In the genomic region with DNA sequence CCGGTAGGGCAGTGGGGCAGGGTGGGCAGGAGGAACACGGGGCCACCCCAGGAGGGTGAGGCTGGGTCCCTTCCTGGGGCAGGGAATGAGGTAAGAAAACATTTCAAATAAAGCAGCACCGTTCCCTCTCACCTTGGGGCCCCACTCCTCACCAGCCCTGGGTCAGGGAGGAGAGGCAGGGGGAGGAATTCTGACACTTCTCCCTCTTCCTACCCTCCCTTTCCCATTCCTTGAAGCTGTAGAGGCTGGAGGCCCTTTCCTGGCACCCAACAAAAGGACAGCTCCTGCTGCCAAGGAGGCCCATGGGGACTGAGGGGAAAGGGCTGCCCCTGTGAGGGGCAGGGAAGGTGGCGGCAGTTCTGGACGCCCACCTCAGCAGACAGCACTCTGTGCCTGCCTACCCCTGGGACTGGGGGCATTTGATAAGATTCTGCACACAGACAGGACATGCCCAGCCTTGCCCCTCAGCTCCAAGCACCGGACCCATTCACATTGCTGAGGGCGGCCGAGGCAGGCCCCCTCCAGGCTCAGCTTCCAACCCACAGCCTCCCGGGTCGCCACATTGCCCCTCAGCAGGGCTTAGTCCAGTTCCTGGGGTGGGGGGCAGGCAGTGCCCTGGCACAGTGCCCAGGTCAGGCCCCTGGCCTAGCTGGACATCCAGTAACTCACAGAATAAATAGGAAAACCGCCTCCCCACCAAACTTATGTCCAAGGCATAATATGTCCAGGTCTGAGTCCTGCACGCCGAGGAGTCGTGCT, we compare ENCODE assay signal across 19 cellular contexts. TPM values are rescaled to one million over a fixed set of nuclear protein-coding genes. Genes with fewer than 3 reads are reported as not detected.
DNase-seq lines count a peak whose midpoint lies in the region; ATAC-seq and TF ChIP-seq lines count a peak whose summit lies in the region.
"Had no signal": no experiment of that assay in that cellular context is flagged by ENCODE, and none has a peak within 500 bp of the region (broad histone marks: within the 10 kb centered on the region; RNA-seq: fewer than 3 reads in every experiment).

No MANE protein-coding gene starts in this region.

- H2BK5ac ChIP-seq in neuronal stem cell (ENCODE audit: low read length) = peak overlapping the region; percentile 78

- POLR2A ChIA-PET in HCT116 (lab: Charles Lee) = no interaction called here

- H4K91ac ChIP-seq in neuronal stem cell (ENCODE audit: low read depth, low read length, poor library complexity) = peak overlapping the region; percentile 23

- H3K9me3 ChIP-seq in HCT116 (ENCODE audit: control insufficient read depth in 1 of 2, insufficient read depth in 1 of 2, low read depth in 1 of 2, low read length in 2 of 2) = no peaks in the 10 kb centered on the region
- no peaks in the 10 kb centered on the region for H3K9me3 ChIP-seq in neuronal stem cell (replicated peaks in 1 of 2; ENCODE audit: control insufficient read depth in 2 of 2, insufficient read depth in 1 of 2, low read depth in 1 of 2, low read length in 2 of 2)
- H3K9me3 ChIP-seq in tibial artery = no peaks in the 10 kb centered on the region
- H3K9me3 ChIP-seq in thyroid gland = no peaks in the 10 kb centered on the region
- H3K9me3 ChIP-seq: ovary, sigmoid colon, tibial nerve had no signal

- H3K4me3 Mint-ChIP-seq in CD14-positive monocyte (no peak overlapping the region), chondrocyte (ENCODE audit: unreplicated experiment) (no peak overlapping the region)

- no TSS peak for BruUV-seq in HCT116 (replicated peaks; lab: Mats Ljungman, UMichigan)

- no peak overlapping the region for H3K9ac ChIP-seq in HCT116 (ENCODE audit: low read length)
- H3K9ac ChIP-seq in neuronal stem cell (ENCODE audit: low read depth, low read length, poor library complexity) = no peak overlapping the region
- H3K9ac ChIP-seq: KMS-11 had no signal

- no CpG with 5 or more reads among the region's 14 CpGs for WGBS in neuronal stem cell (ENCODE audit: extremely low coverage in 2 of 2, insufficient read length in 2 of 2, insufficient replicate concordance in 1 of 2), 2 donors
- WGBS in thyroid gland, 2 donors = 88 to 93% methylated on average over 10 to 13 of the region's 14 CpGs

- no peak for DNase-seq in CD14-positive monocyte (ENCODE audit: low spot score)
- no peak for DNase-seq in HCT116 (ENCODE audit: low read depth, low spot score)
- no peak for DNase-seq in chondrocyte (ENCODE audit: low spot score)
- no peak for DNase-seq in neuronal stem cell (ENCODE audit: low spot score)
- DNase-seq in tibial artery = no peak
- no peak for DNase-seq in thyroid gland
- DNase-seq in globus pallidus (ENCODE audit: low spot score) = no peak
- DNase-seq: C1 segment of cervical spinal cord; DMS79; NCI-H1092; NCI-H774; ovary; sigmoid colon; stimulated activated CD4-positive, alpha-beta T cell treated with anti-CD3 and anti-CD28 coated beads, Interleukin-2, amount 100 ng/mL, for 48 hours had no signal

- intact Hi-C loops in CD14-positive monocyte (cut with micrococcal nuclease) (no loop called here), HCT116 (cut with micrococcal nuclease) (no loop called here), tibial artery (cut with DNase I; ENCODE audit: low total_unique reads) (no loop called here), thyroid gland (cut with DNase I) (no loop called here)

- H3K27me3 Mint-ChIP-seq in CD14-positive monocyte (ENCODE audit: low read depth in 3 of 3) (peaks cover 0 to 2% (median 0%) of the 10 kb centered on the region in 3 donors), chondrocyte (ENCODE audit: low read depth) (no peaks in the 10 kb centered on the region)

- H2AFZ ChIP-seq in HCT116 (ENCODE audit: low read depth, low read length, poor library complexity, severe bottlenecking) (no peak overlapping the region), neuronal stem cell (ENCODE audit: low read length) (no peak overlapping the region)

- CTCF ChIA-PET in HCT116 (lab: Charles Lee) = no interaction called here

- H3K4me3 ChIP-seq in HCT116 (replicated peaks in 1 of 2; ENCODE audit: low read depth in 1 of 2, low read length in 2 of 2) = no peak overlapping the region
- peak overlapping the region in 1 of 2 donors; percentile 18 for H3K4me3 ChIP-seq in neuronal stem cell (ENCODE audit: low read length in 2 of 2)
- H3K4me3 ChIP-seq in tibial artery = no peak overlapping the region
- H3K4me3 ChIP-seq in thyroid gland (replicated peaks in 1 of 3) = no peak overlapping the region
- H3K4me3 ChIP-seq: ovary, sigmoid colon, tibial nerve had no signal

- H3K27me3 ChIP-seq in HCT116 (ENCODE audit: insufficient read depth, low read length) = no peaks in the 10 kb centered on the region
- H3K27me3 ChIP-seq in neuronal stem cell (ENCODE audit: control insufficient read depth in 3 of 3, insufficient read depth in 3 of 3, low read depth in 1 of 3, low read length in 3 of 3) = no peaks in the 10 kb centered on the region
- H3K27me3 ChIP-seq in tibial artery = no peaks in the 10 kb centered on the region
- H3K27me3 ChIP-seq in thyroid gland = no peaks in the 10 kb centered on the region
- H3K27me3 ChIP-seq: ovary, sigmoid colon, tibial nerve had no signal

- no peak overlapping the region for H2AK5ac ChIP-seq in neuronal stem cell (ENCODE audit: low read depth, low read length)

- TF ChIP-seq POLR2A in HCT116 (IDR thresholded peaks at IDR 0.05; ENCODE audit: borderline replicate concordance, extremely low read depth, insufficient read depth, insufficient read length) (no peak), thyroid gland (IDR thresholded peaks at IDR 0.05) (no peak)

- H3K36me3 Mint-ChIP-seq in CD14-positive monocyte (peaks cover 64 to 82% of the 10 kb centered on the region in 2 donors), chondrocyte (ENCODE audit: low read depth) (peaks cover 14% of the 10 kb centered on the region)

- H3K9me3 Mint-ChIP-seq in CD14-positive monocyte (no peaks in the 10 kb centered on the region), chondrocyte (ENCODE audit: low read depth) (no peaks in the 10 kb centered on the region)

- no peak overlapping the region for H3K4ac ChIP-seq in neuronal stem cell (ENCODE audit: low read length)

- no peaks in the 10 kb centered on the region for H3K9me2 ChIP-seq in HCT116 (ENCODE audit: insufficient read depth)

- no peak overlapping the region for H3K14ac ChIP-seq in neuronal stem cell (ENCODE audit: low read length)

- H3K27ac Mint-ChIP-seq in CD14-positive monocyte (peak overlapping the region in 5 of 7 donors; percentile 1 to 82 (median 42)), chondrocyte (ENCODE audit: unreplicated experiment) (peak overlapping the region; percentile 34)

- H3K23ac ChIP-seq in neuronal stem cell (ENCODE audit: low read depth, low read length, poor library complexity) = peak overlapping the region; percentile 47

- H4K8ac ChIP-seq in neuronal stem cell (ENCODE audit: low read depth, low read length) = peak overlapping the region; percentile 77

- H3K4me1 Mint-ChIP-seq in CD14-positive monocyte (peaks cover 33% of the 10 kb centered on the region), chondrocyte (ENCODE audit: low read depth) (peaks cover 22% of the 10 kb centered on the region)

- ATAC-seq in HCT116 = no peak

- TF ChIP-seq RAD21 in HCT116 (IDR thresholded peaks at IDR 0.05; ENCODE audit: low read depth) = no peak

- H2BK15ac ChIP-seq in neuronal stem cell (ENCODE audit: low read length) = no peak overlapping the region

- no peak overlapping the region for H2BK12ac ChIP-seq in neuronal stem cell (ENCODE audit: low read length)

- peaks cover 18% of the 10 kb centered on the region for H3K79me1 ChIP-seq in neuronal stem cell (ENCODE audit: low read depth, low read length)

- peak overlapping the region; percentile 49 for H3K27ac ChIP-seq in HCT116 (ENCODE audit: low read depth, low read length)
- no peak overlapping the region for H3K27ac ChIP-seq in neuronal stem cell (replicated peaks; ENCODE audit: low read length)
- no peak overlapping the region for H3K27ac ChIP-seq in tibial artery
- H3K27ac ChIP-seq in thyroid gland = no peak overlapping the region
- H3K27ac ChIP-seq: KMS-11, ovary, sigmoid colon, tibial nerve had no signal

- no peaks in the 10 kb centered on the region for H4K20me1 ChIP-seq in HCT116 (ENCODE audit: insufficient read depth)

- H3K36me3 ChIP-seq in HCT116 (ENCODE audit: control insufficient read depth in 1 of 2, insufficient read depth in 2 of 2, low read length in 2 of 2) (peaks cover 27 to 32% of the 10 kb centered on the region in 2 experiments), neuronal stem cell (replicated peaks in 1 of 2; ENCODE audit: control insufficient read depth in 2 of 2, insufficient read depth in 2 of 2, low read length in 2 of 2) (peaks cover 53 to 85% of the 10 kb centered on the region in 2 donors), tibial artery (peaks cover 45 to 90% (median 62%) of the 10 kb centered on the region in 3 donors), thyroid gland (peaks cover 29 to 38% of the 10 kb centered on the region in 2 donors)
- H3K36me3 ChIP-seq: ovary had no signal

- H2BK120ac ChIP-seq in neuronal stem cell (ENCODE audit: low read depth, low read length) = no peak overlapping the region

- RAD21 ChIA-PET in HCT116 (lab: Charles Lee; ENCODE audit: low non-redundant PET in 1 of 2, low total read pairs in 2 of 2, uncharacterized antibody in 2 of 2, unreplicated experiment in 2 of 2) = no interaction called here

- H3K79me2 ChIP-seq in HCT116 (ENCODE audit: insufficient read depth, low read length) = peaks cover 15% of the 10 kb centered on the region

- no peak for TF ChIP-seq CTCF in CD14-positive monocyte (IDR thresholded peaks at IDR 0.05)
- TF ChIP-seq CTCF in HCT116 (IDR thresholded peaks at IDR 0.05 in 2 of 3, conservative IDR thresholded peaks at IDR 0.05 in 1 of 3; ENCODE audit: borderline replicate concordance in 1 of 3, insufficient read depth in 1 of 3, low read depth in 2 of 3, low read length in 2 of 3) = no peak
- no peak for TF ChIP-seq CTCF in chondrocyte (IDR thresholded peaks at IDR 0.05)
- no peak for TF ChIP-seq CTCF in tibial artery (IDR thresholded peaks at IDR 0.05)
- TF ChIP-seq CTCF in thyroid gland (IDR thresholded peaks at IDR 0.05) = no peak

- H3K18ac ChIP-seq in neuronal stem cell (ENCODE audit: low read length) = no peak overlapping the region

- peaks cover 7 to 15% of the 10 kb centered on the region in 2 experiments for H3K4me1 ChIP-seq in HCT116 (ENCODE audit: control insufficient read depth in 1 of 2, insufficient read depth in 2 of 2, low read length in 2 of 2)
- peaks cover 6 to 8% of the 10 kb centered on the region in 2 donors for H3K4me1 ChIP-seq in neuronal stem cell (ENCODE audit: control insufficient read depth in 2 of 2, insufficient read depth in 1 of 2, low read depth in 1 of 2, low read length in 2 of 2)
- peaks cover 0 to 31% (median 13%) of the 10 kb centered on the region in 4 donors for H3K4me1 ChIP-seq in tibial artery
- H3K4me1 ChIP-seq in thyroid gland = peaks cover 11 to 22% of the 10 kb centered on the region in 2 donors

- no peak overlapping the region for H3K4me2 ChIP-seq in HCT116 (ENCODE audit: low read length)
- H3K4me2 ChIP-seq in neuronal stem cell (ENCODE audit: insufficient read depth, low read length, poor library complexity, severe bottlenecking) = no peak overlapping the region
- H3K4me2 ChIP-seq: KMS-11 had no signal

RNA-seq across cellular contexts. Expression of gene ATXN7L3, which starts 6.2 kb away (rescaled TPM):
- 1 to 10 TPM; 8.5 to 9.9 TPM for polyA plus RNA-seq in CD14-positive monocyte
- total RNA-seq in HCT116 (2021; ENCODE audit: unreplicated experiment) (86.7 TPM), chondrocyte (79.7 to 100 TPM (median 93.4 TPM) in 3 replicates), thyroid gland (10 to 100 TPM; 52.4 to 64.5 (median 58.0) TPM)
- polyA plus RNA-seq in HCT116 (2012) = 47.9 and 51.0 TPM in 2 replicates
- 45.0 TPM for polyA plus RNA-seq in neuronal stem cell (2013, experiment 1 of 2)
- 44.5 TPM for polyA plus RNA-seq in neuronal stem cell (2013, experiment 2 of 2)

RNA-seq across cellular contexts. Expression of gene TMUB2, which starts 6.7 kb away (rescaled TPM):
- 10 to 100 TPM; 41.3 to 41.7 TPM for polyA plus RNA-seq in CD14-positive monocyte
- total RNA-seq in HCT116 (2021; ENCODE audit: unreplicated experiment) = 25.1 TPM
- polyA plus RNA-seq in HCT116 (2012) = 23.8 and 26.2 TPM in 2 replicates
- 34.8 to 37.3 TPM (median 35.9 TPM) in 3 replicates for total RNA-seq in chondrocyte
- polyA plus RNA-seq in neuronal stem cell (2013, experiment 1 of 2) = 22.0 TPM
- polyA plus RNA-seq in neuronal stem cell (2013, experiment 2 of 2) = 22.0 TPM
- 10 to 100 TPM; 30.6 to 50.5 (median 44.6) TPM for total RNA-seq in thyroid gland

RNA-seq across cellular contexts. Expression of gene ASB16, which starts 23.0 kb away (rescaled TPM):
- not detected for polyA plus RNA-seq in CD14-positive monocyte
- 0.37 TPM for total RNA-seq in HCT116 (2021; ENCODE audit: unreplicated experiment)
- 0.50 and 0.72 TPM in 2 replicates for polyA plus RNA-seq in HCT116 (2012)
- total RNA-seq in chondrocyte = not detected in 3 replicates
- polyA plus RNA-seq in neuronal stem cell (2013, experiment 1 of 2) = 0.13 TPM
- 0.07 TPM for polyA plus RNA-seq in neuronal stem cell (2013, experiment 2 of 2)
- total RNA-seq in thyroid gland = 1 to 10 TPM; 1.4 to 2.4 (median 1.7) TPM
- total RNA-seq: bronchial epithelial cell, mononuclear cell, RPMI7951 had no signal

RNA-seq across cellular contexts. Expression of gene UBTF, which starts 26.0 kb away (rescaled TPM):
- 10 to 100 TPM in 1 of 2 donors, 1 to 10 TPM in 1; 6.0 to 12.5 TPM for polyA plus RNA-seq in CD14-positive monocyte
- 84.3 TPM for total RNA-seq in HCT116 (2021; ENCODE audit: unreplicated experiment)
- 43.2 and 52.2 TPM in 2 replicates for polyA plus RNA-seq in HCT116 (2012)
- 62.1 to 108 TPM (median 62.9 TPM) in 3 replicates for total RNA-seq in chondrocyte
- polyA plus RNA-seq in neuronal stem cell (2013, experiment 1 of 2) = 26.7 TPM
- polyA plus RNA-seq in neuronal stem cell (2013, experiment 2 of 2) = 27.4 TPM
- total RNA-seq in thyroid gland = 10 to 100 TPM; 63.6 to 97.4 (median 89.5) TPM

RNA-seq across cellular contexts. Expression of gene HROB, which starts 51.8 kb away (rescaled TPM):
- under 1 TPM; 0.17 to 0.20 TPM for polyA plus RNA-seq in CD14-positive monocyte
- total RNA-seq in HCT116 (2021; ENCODE audit: unreplicated experiment) (14.3 TPM), chondrocyte (1.3 to 2.8 TPM (median 2.0 TPM) in 3 replicates), thyroid gland (1 to 10 TPM in 1 of 4 donors, under 1 TPM in 3; 0.20 to 1.1 (median 0.30) TPM)
- polyA plus RNA-seq in HCT116 (2012) = 8.5 and 11.7 TPM in 2 replicates
- polyA plus RNA-seq in neuronal stem cell (2013, experiment 1 of 2) = 7.6 TPM
- polyA plus RNA-seq in neuronal stem cell (2013, experiment 2 of 2) = 7.8 TPM
